ENCODE assay signal across 21 cellular contexts in the genomic region with DNA sequence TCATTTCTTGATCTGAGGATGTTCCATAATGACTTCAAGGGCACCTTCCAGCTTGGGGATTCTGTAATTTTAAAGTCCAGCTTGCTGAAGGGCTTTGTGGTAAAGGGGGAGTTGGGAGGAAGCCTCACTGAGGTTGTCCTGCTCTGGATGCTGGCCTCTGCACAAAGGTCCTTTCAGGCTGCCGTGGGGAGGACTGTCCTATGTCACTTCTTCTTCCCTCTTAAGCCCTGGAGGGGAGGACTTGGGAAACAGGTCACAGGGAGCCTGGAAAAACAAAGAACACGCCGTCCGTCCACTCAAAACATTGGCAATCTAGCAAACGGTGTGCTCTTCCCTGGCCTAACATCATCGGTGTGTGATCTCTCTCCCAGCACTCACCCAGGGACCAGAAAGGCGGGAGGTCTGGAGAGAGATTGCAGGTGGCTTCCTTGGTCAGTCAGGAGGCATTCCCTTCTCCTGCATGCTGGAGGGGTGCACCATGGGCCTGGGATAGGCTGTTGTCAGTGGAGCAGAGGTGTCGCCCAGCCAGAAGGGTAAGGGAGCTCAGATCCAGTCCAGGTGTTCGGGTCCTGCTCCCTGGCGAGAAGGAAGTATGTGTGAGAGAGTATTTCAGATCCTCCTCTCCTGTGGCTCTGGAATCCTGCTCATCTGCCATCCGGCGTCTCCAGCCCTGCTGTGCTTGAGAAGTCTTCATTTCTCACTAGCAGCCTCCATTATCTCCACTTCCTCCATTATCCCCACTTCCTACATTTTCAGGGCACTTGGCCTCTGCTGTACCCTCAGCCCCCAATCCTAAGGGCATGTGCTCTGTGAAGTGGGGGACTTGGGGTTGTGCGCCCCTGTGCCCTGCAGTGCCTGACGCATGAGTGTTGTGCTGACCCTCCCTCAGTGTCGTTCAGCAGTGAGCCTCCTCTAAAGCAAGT. TPM values are rescaled to one million over a fixed set of nuclear protein-coding genes. Genes with fewer than 3 reads are reported as not detected.
DNase-seq lines count a peak whose midpoint lies in the region; ATAC-seq and TF ChIP-seq lines count a peak whose summit lies in the region.
"Had no signal": no experiment of that assay in that cellular context is flagged by ENCODE, and none has a peak within 500 bp of the region (broad histone marks: within the 10 kb centered on the region; RNA-seq: fewer than 3 reads in every experiment).

No MANE protein-coding gene starts in this region.

- H3K4ac ChIP-seq in mesenchymal stem cell (ENCODE audit: low read depth in 1 of 2, low read length in 2 of 2): peak overlapping the region; percentile 40 to 55

- CTCF ChIA-PET in SK-N-SH (lab: Yijun Ruan, JAX): interaction anchor here (0.8 to 6.9 kb wide), 6 partner anchors 9 to 83 kb away, joined by 3 to 60 read pairs (median 4); partner anchors contain the start of gene ASAP2
- CTCF ChIA-PET in WTC11 (lab: Charles Lee): interaction anchor here (1.4 kb wide), 2 partner anchors 87 to 145 kb away, joined by 3 to 4 read pairs; no protein-coding TSS in a partner anchor

- H3K27ac ChIP-seq in SK-N-SH (ENCODE audit: low read depth in 2 of 2, low read length in 1 of 2): peak overlapping the region; percentile 99 to 100
- H3K27ac ChIP-seq in mesenchymal stem cell (ENCODE audit: low read length, poor library complexity, severe bottlenecking): no peak overlapping the region
- H3K27ac ChIP-seq in thoracic aorta: peak overlapping the region; percentile 23 to 31
- H3K27ac ChIP-seq: 22Rv1, tibial artery had no signal

- no peak overlapping the region for H3K4me3 Mint-ChIP-seq in WTC11
- no peak overlapping the region for H3K4me3 Mint-ChIP-seq in stimulated activated naive B cell treated with anti-CD40 and anti-IgM and Interleukin-4, amounts not matched to agents 10 μg/mL and 1 μg/mL and 100 μg/mL, for 72 hours
- H3K4me3 Mint-ChIP-seq: activated CD4-positive, alpha-beta memory T cell treated with anti-CD3 and anti-CD28 coated beads, Interleukin-2, amount 10 ng/mL, durations not matched to agents 7 days and 5 days; activated naive CD4-positive, alpha-beta T cell treated with anti-CD3 and anti-CD28 coated beads, Interleukin-2, amount 50 U/mL, for 24 hours; mesothelial cell of epicardium; natural killer cell treated with Interleukin-12 subunit alpha and Interleukin-12 subunit beta and Interleukin-15 and Interleukin-18, amount 100 ng/mL, for 72 hours; stimulated activated effector memory CD8-positive, alpha-beta T cell treated with anti-CD3 and anti-CD28 coated beads, Interleukin-12 subunit alpha, Interleukin-12 subunit beta, amount 100 ng/mL, for 72 hours had no signal

- peak overlapping the region in 1 of 2 experiments; percentile 59 for H2BK12ac ChIP-seq in mesenchymal stem cell (ENCODE audit: low read length in 2 of 2)

- TF ChIP-seq RAD21 in SK-N-SH (IDR thresholded peaks at IDR 0.05; ENCODE audit: low read length): no peak

- peaks cover 39% of the 10 kb centered on the region for H3K4me1 Mint-ChIP-seq in WTC11
- H3K4me1 Mint-ChIP-seq in stimulated activated naive B cell treated with anti-CD40 and anti-IgM and Interleukin-4, amounts not matched to agents 10 μg/mL and 1 μg/mL and 100 μg/mL, for 72 hours: no peaks in the 10 kb centered on the region
- H3K4me1 Mint-ChIP-seq: activated CD4-positive, alpha-beta memory T cell treated with anti-CD3 and anti-CD28 coated beads, Interleukin-2, amount 10 ng/mL, durations not matched to agents 7 days and 5 days; activated naive CD4-positive, alpha-beta T cell treated with anti-CD3 and anti-CD28 coated beads, Interleukin-2, amount 50 U/mL, for 24 hours; stimulated activated effector memory CD8-positive, alpha-beta T cell treated with anti-CD3 and anti-CD28 coated beads, Interleukin-12 subunit alpha, Interleukin-12 subunit beta, amount 100 ng/mL, for 72 hours had no signal

- no peaks in the 10 kb centered on the region for H3K9me3 Mint-ChIP-seq in WTC11
- H3K9me3 Mint-ChIP-seq in stimulated activated naive B cell treated with anti-CD40 and anti-IgM and Interleukin-4, amounts not matched to agents 10 μg/mL and 1 μg/mL and 100 μg/mL, for 72 hours: no peaks in the 10 kb centered on the region
- H3K9me3 Mint-ChIP-seq: activated CD4-positive, alpha-beta memory T cell treated with anti-CD3 and anti-CD28 coated beads, Interleukin-2, amount 10 ng/mL, durations not matched to agents 7 days and 5 days; activated naive CD4-positive, alpha-beta T cell treated with anti-CD3 and anti-CD28 coated beads, Interleukin-2, amount 50 U/mL, for 24 hours; mesothelial cell of epicardium; natural killer cell treated with Interleukin-12 subunit alpha and Interleukin-12 subunit beta and Interleukin-15 and Interleukin-18, amount 100 ng/mL, for 72 hours; stimulated activated effector memory CD8-positive, alpha-beta T cell treated with anti-CD3 and anti-CD28 coated beads, Interleukin-12 subunit alpha, Interleukin-12 subunit beta, amount 100 ng/mL, for 72 hours had no signal

- H3K4me1 ChIP-seq in SK-N-SH (ENCODE audit: control insufficient read depth in 1 of 2, insufficient read depth in 2 of 2, low read depth in 1 of 2, low read length in 1 of 2) (peaks cover 63 to 83% of the 10 kb centered on the region in 2 experiments), mesenchymal stem cell (ENCODE audit: control insufficient read depth, insufficient read depth, low read depth, low read length) (peaks cover 23% of the 10 kb centered on the region), thoracic aorta (ENCODE audit: control insufficient read depth in 1 of 2, low read depth in 2 of 2) (peaks cover 51 to 90% of the 10 kb centered on the region in 2 donors)

- no peak overlapping the region for H2AK5ac ChIP-seq in mesenchymal stem cell (ENCODE audit: low read length, severe bottlenecking)

- no peak for TF ChIP-seq CTCF in SK-N-SH (IDR thresholded peaks at IDR 0.05)
- no peak for TF ChIP-seq CTCF in WTC11 (IDR thresholded peaks at IDR 0.05)
- TF ChIP-seq CTCF in thoracic aorta (IDR thresholded peaks at IDR 0.05): no peak

- peak overlapping the region in 1 of 2 experiments; percentile 57 for H3K23ac ChIP-seq in mesenchymal stem cell (ENCODE audit: low read length in 2 of 2)

- H3K9me3 ChIP-seq in SK-N-SH (no peaks in the 10 kb centered on the region), mesenchymal stem cell (ENCODE audit: control insufficient read depth, low read length) (no peaks in the 10 kb centered on the region), thoracic aorta (no peaks in the 10 kb centered on the region)
- H3K9me3 ChIP-seq: tibial artery had no signal

- H2AFZ ChIP-seq in SK-N-SH (ENCODE audit: low read depth) (no peak overlapping the region), mesenchymal stem cell (ENCODE audit: low read depth, low read length) (no peak overlapping the region)

- H3K27me3 ChIP-seq in SK-N-SH (ENCODE audit: insufficient read depth): no peaks in the 10 kb centered on the region
- no peaks in the 10 kb centered on the region for H3K27me3 ChIP-seq in mesenchymal stem cell (ENCODE audit: control insufficient read depth in 1 of 2, insufficient read depth in 1 of 2, low read length in 2 of 2)
- no peaks in the 10 kb centered on the region for H3K27me3 ChIP-seq in thoracic aorta (replicated peaks; ENCODE audit: insufficient read depth)
- H3K27me3 ChIP-seq: tibial artery had no signal

- H3K79me2 ChIP-seq in SK-N-SH (ENCODE audit: insufficient read depth): peaks cover 89% of the 10 kb centered on the region

- no peak overlapping the region for H2BK120ac ChIP-seq in mesenchymal stem cell (ENCODE audit: low read depth, low read length)

- peak overlapping the region; percentile 2; the same call in 1 of the 2 replicates for H3K4me2 ChIP-seq in SK-N-SH
- H3K4me2 ChIP-seq in mesenchymal stem cell (ENCODE audit: low read length, poor library complexity, severe bottlenecking): no peak overlapping the region

- H3K9ac ChIP-seq in SK-N-SH (peak overlapping the region; percentile 51; the same call in 1 of the 2 replicates), mesenchymal stem cell (ENCODE audit: low read length) (no peak overlapping the region)

- no peak for ATAC-seq in SK-N-SH treated with all-trans-retinoic acid at 6 μM for 48 hours
- peak; percentile 46 for ATAC-seq in WTC11
- no peak for ATAC-seq in thoracic aorta (ENCODE audit: insufficient number of reproducible peaks, low FRiP score, low read depth)
- ATAC-seq in stimulated activated naive B cell treated with anti-CD40 and anti-IgM and Interleukin-4, amounts not matched to agents 10 μg/mL and 1 μg/mL and 100 μg/mL, for 72 hours (replicated peaks): no peak
- ATAC-seq: natural killer cell treated with Interleukin-12 subunit alpha and Interleukin-12 subunit beta and Interleukin-15 and Interleukin-18, amount 100 ng/mL, for 72 hours; stimulated activated effector memory CD8-positive, alpha-beta T cell treated with anti-CD3 and anti-CD28 coated beads, Interleukin-12 subunit alpha, Interleukin-12 subunit beta, amount 100 ng/mL, for 72 hours had no signal

- H2BK5ac ChIP-seq in mesenchymal stem cell (ENCODE audit: low read depth, low read length, poor library complexity, severe bottlenecking): no peak overlapping the region

- H2BK15ac ChIP-seq in mesenchymal stem cell (ENCODE audit: low read depth, poor library complexity, severe bottlenecking): no peak overlapping the region

- no peak for DNase-seq in SK-N-SH
- DNase-seq in WTC11 (ENCODE audit: low spot score): no peak
- no peak for DNase-seq in mesenchymal stem cell
- DNase-seq in thoracic aorta (ENCODE audit: low spot score): no peak
- no peak for DNase-seq in activated naive CD4-positive, alpha-beta T cell treated with anti-CD3 and anti-CD28 coated beads, Interleukin-2, amount 50 U/mL, for 16 hours
- DNase-seq in SW 1271 (lab: John Stamatoyannopoulos, UW): no peak
- no peak for DNase-seq in stimulated activated naive B cell treated with anti-CD40 and anti-IgM and Interleukin-4, amounts not matched to agents 10 μg/mL and 1 μg/mL and 100 μg/mL, for 72 hours
- DNase-seq: activated CD4-positive, alpha-beta memory T cell treated with anti-CD3 and anti-CD28 coated beads, Interleukin-2, amount 10 ng/mL, durations not matched to agents 7 days and 5 days; activated CD4-positive, CD25-positive, alpha-beta regulatory T cell; activated T-cell treated with anti-CD3 and anti-CD28 coated beads, Interleukin-2, amount 50 U/mL, for 48 hours; NCI-H1436; NCI-H524 treated with DMSO at 0.1 percent for 48 hours; SIG-M5; tibial artery had no signal

- H3K27me3 Mint-ChIP-seq in WTC11 (ENCODE audit: low read depth): no peaks in the 10 kb centered on the region; the same call in 1 of the 2 replicates
- H3K27me3 Mint-ChIP-seq in stimulated activated naive B cell treated with anti-CD40 and anti-IgM and Interleukin-4, amounts not matched to agents 10 μg/mL and 1 μg/mL and 100 μg/mL, for 72 hours: peaks cover 5 to 8% of the 10 kb centered on the region in 2 donors

- H3K9me2 ChIP-seq in SK-N-SH: no peaks in the 10 kb centered on the region

- no peaks in the 10 kb centered on the region; the same call in 1 of the 2 replicates for H3K36me3 Mint-ChIP-seq in WTC11
- no peaks in the 10 kb centered on the region for H3K36me3 Mint-ChIP-seq in stimulated activated naive B cell treated with anti-CD40 and anti-IgM and Interleukin-4, amounts not matched to agents 10 μg/mL and 1 μg/mL and 100 μg/mL, for 72 hours
- H3K36me3 Mint-ChIP-seq: activated naive CD4-positive, alpha-beta T cell treated with anti-CD3 and anti-CD28 coated beads, Interleukin-2, amount 50 U/mL, for 24 hours; mesothelial cell of epicardium; natural killer cell treated with Interleukin-12 subunit alpha and Interleukin-12 subunit beta and Interleukin-15 and Interleukin-18, amount 100 ng/mL, for 72 hours; stimulated activated effector memory CD8-positive, alpha-beta T cell treated with anti-CD3 and anti-CD28 coated beads, Interleukin-12 subunit alpha, Interleukin-12 subunit beta, amount 100 ng/mL, for 72 hours had no signal

- peak overlapping the region; percentile 40 to 88 for H3K18ac ChIP-seq in mesenchymal stem cell (ENCODE audit: low read depth in 1 of 2, low read length in 2 of 2)

- H3K14ac ChIP-seq in mesenchymal stem cell (ENCODE audit: low read length in 2 of 2): peak overlapping the region in 1 of 2 experiments; percentile 85

- WGBS in SK-N-SH (ENCODE audit: low lambda C conversion rate): 93% methylated on average over 15 of the region's 15 CpGs
- WGBS in mesenchymal stem cell: 84% methylated on average over 15 of the region's 15 CpGs

- TF ChIP-seq EP300 in SK-N-SH (IDR thresholded peaks at IDR 0.05; ENCODE audit: borderline replicate concordance in 1 of 2, low read depth in 1 of 2, low read length in 1 of 2): no peak

- no peak overlapping the region for H3K4me3 ChIP-seq in SK-N-SH (ENCODE audit: low read depth in 2 of 2, low read length in 1 of 2)
- no peak overlapping the region for H3K4me3 ChIP-seq in mesenchymal stem cell (ENCODE audit: insufficient read depth in 1 of 2, low read depth in 1 of 2, low read length in 2 of 2)
- H3K4me3 ChIP-seq in thoracic aorta: no peak overlapping the region
- H3K4me3 ChIP-seq: coronary artery, tibial artery had no signal

- H4K91ac ChIP-seq in mesenchymal stem cell (ENCODE audit: low read length): peak overlapping the region; percentile 74

- H4K20me1 ChIP-seq in SK-N-SH (ENCODE audit: insufficient read depth): peaks cover 20% of the 10 kb centered on the region

- peaks cover 32% of the 10 kb centered on the region for H3K79me1 ChIP-seq in mesenchymal stem cell (replicated peaks; ENCODE audit: low read length, poor library complexity, severe bottlenecking)

- H3K36me3 ChIP-seq in SK-N-SH (replicated peaks in 1 of 2; ENCODE audit: control insufficient read depth in 1 of 2, insufficient read depth in 2 of 2, low read length in 1 of 2): peaks cover 0 to 5% of the 10 kb centered on the region in 2 experiments
- H3K36me3 ChIP-seq in mesenchymal stem cell (ENCODE audit: control insufficient read depth in 1 of 2, insufficient read depth in 2 of 2, low read depth in 1 of 2, low read length in 2 of 2): peaks cover 3% of the 10 kb centered on the region in 2 experiments
- no peaks in the 10 kb centered on the region for H3K36me3 ChIP-seq in thoracic aorta
- H3K36me3 ChIP-seq: tibial artery had no signal

- peaks cover 36% of the 10 kb centered on the region for H3F3A ChIP-seq in SK-N-SH (replicated peaks; ENCODE audit: insufficient read depth)

- H3K27ac Mint-ChIP-seq in WTC11: peak overlapping the region; percentile 58
- H3K27ac Mint-ChIP-seq in stimulated activated naive B cell treated with anti-CD40 and anti-IgM and Interleukin-4, amounts not matched to agents 10 μg/mL and 1 μg/mL and 100 μg/mL, for 72 hours: no peak overlapping the region
- H3K27ac Mint-ChIP-seq: activated CD4-positive, alpha-beta memory T cell treated with anti-CD3 and anti-CD28 coated beads, Interleukin-2, amount 10 ng/mL, durations not matched to agents 7 days and 5 days; activated naive CD4-positive, alpha-beta T cell treated with anti-CD3 and anti-CD28 coated beads, Interleukin-2, amount 50 U/mL, for 24 hours; mesothelial cell of epicardium; natural killer cell treated with Interleukin-12 subunit alpha and Interleukin-12 subunit beta and Interleukin-15 and Interleukin-18, amount 100 ng/mL, for 72 hours; stimulated activated effector memory CD8-positive, alpha-beta T cell treated with anti-CD3 and anti-CD28 coated beads, Interleukin-12 subunit alpha, Interleukin-12 subunit beta, amount 100 ng/mL, for 72 hours had no signal

- peak overlapping the region; percentile 74 for H4K8ac ChIP-seq in mesenchymal stem cell (ENCODE audit: low read length)

- POLR2A ChIA-PET in SK-N-SH (lab: Yijun Ruan, JAX) (interaction anchor here (1.1 kb wide), 1 partner anchor 8 kb away, joined by 3 read pairs; no protein-coding TSS in a partner anchor), WTC11 (lab: Charles Lee) (no interaction called here)

RNA-seq across cellular contexts. Expression of gene ASAP2, which starts 20.1 kb away (rescaled TPM):
- polyA plus RNA-seq in SK-N-SH (2012; rRNA removed): 37.9 and 41.4 TPM in 2 replicates
- 46.4 and 46.7 TPM in 2 replicates for polyA plus RNA-seq in SK-N-SH (2012; cell fraction: cytosol; rRNA removed)
- 60.7 and 79.4 TPM in 2 replicates for polyA plus RNA-seq in SK-N-SH (2012; cell fraction: nucleus; rRNA removed)
- 14.3 to 15.6 TPM (median 14.5 TPM) in 3 replicates for total RNA-seq in WTC11 (2021)
- 27.5 TPM for polyA plus RNA-seq in mesenchymal stem cell (2013, experiment 1 of 2)
- polyA plus RNA-seq in mesenchymal stem cell (2013, experiment 2 of 2): 23.9 TPM
- 100 to 1,000 TPM in 1 of 2 donors, 10 to 100 TPM in 1; 58.1 to 102 TPM for total RNA-seq in thoracic aorta
- total RNA-seq: natural killer cell treated with Interleukin-12 subunit alpha and Interleukin-12 subunit beta and Interleukin-15 and Interleukin-18, amount 100 ng/mL, for 72 hours had no signal
